Comparison of ENCODE assay signal across 10 cellular contexts in the genomic region with DNA sequence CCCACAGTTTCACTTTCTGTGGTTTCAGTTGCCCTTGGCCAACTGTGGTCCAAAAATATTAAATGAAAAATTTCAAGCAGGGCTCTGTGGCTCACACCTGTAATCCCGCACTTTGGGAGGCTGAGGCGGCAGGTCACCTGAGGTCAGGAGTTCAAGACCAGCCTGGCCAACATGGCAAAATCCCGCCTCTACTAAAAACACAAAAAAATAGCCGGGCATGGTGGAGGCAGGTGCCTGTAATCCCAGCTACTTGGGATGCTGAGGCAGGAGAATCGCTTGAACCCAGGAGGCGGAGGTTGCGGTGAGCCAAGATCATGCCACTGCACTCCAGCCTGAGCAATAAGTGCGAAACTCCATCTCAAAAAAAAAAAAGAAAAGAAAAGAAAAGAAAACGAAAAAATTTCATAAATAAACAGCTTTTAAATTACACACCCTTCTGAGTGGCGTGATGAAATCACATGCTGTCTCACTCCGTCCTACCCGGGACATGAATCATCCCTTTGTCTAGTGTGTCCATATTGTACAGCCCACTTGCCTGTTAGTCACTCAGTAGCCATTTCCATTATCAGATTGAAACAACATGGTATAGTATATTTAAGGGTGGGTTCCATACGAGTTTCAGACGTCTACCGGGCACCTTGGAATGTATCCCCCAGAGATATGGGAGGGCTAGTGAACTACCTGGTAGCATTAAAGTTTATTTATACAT. TPM values are rescaled to one million over a fixed set of nuclear protein-coding genes. Genes with fewer than 3 reads are reported as not detected.
DNase-seq lines count a peak whose midpoint lies in the region; ATAC-seq and TF ChIP-seq lines count a peak whose summit lies in the region.
"Had no signal": no experiment of that assay in that cellular context is flagged by ENCODE, and none has a peak within 500 bp of the region (broad histone marks: within the 10 kb centered on the region; RNA-seq: fewer than 3 reads in every experiment).

No MANE protein-coding gene starts in this region.

- no peak for TF ChIP-seq CTCF in hepatocyte (IDR thresholded peaks at IDR 0.05; ENCODE audit: poor library complexity)

- H3K27ac ChIP-seq in hepatocyte (peak overlapping the region; percentile 84), temporal lobe (ENCODE audit: low read depth, low read length) (peak overlapping the region; percentile 82)

- H3K9me2 ChIP-seq in hepatocyte (replicated peaks; ENCODE audit: insufficient read depth), result no peaks in the 10 kb centered on the region

- H3K9me3 Mint-ChIP-seq in activated naive CD4-positive, alpha-beta T cell treated with anti-CD3 and anti-CD28 coated beads, Interleukin-2, amount 50 U/mL, for 72 hours, result no peaks in the 10 kb centered on the region
- no peaks in the 10 kb centered on the region for H3K9me3 Mint-ChIP-seq in activated CD4-positive, alpha-beta memory T cell treated with anti-CD3 and anti-CD28 coated beads, Interleukin-2, amount 10 ng/mL, durations not matched to agents 7 days and 5 days
- H3K9me3 Mint-ChIP-seq: stimulated activated naive CD8-positive, alpha-beta T cell treated with anti-CD3 and anti-CD28 coated beads, Interleukin-15, amount 100 ng/mL, for 72 hours had no signal

- no peak overlapping the region for H3K4me3 ChIP-seq in hepatocyte

- no peaks in the 10 kb centered on the region for H3K27me3 ChIP-seq in hepatocyte

- H3K4me1 ChIP-seq in hepatocyte (ENCODE audit: insufficient read depth), result peaks cover 41% of the 10 kb centered on the region

- peak; percentile 83 for DNase-seq in HS-27A (ENCODE audit: low read depth)
- peak; percentile 93 for DNase-seq in amniotic epithelial cell (ENCODE audit: low read depth)
- peak; percentile 48 for DNase-seq in hepatocyte (ENCODE audit: low spot score)
- no peak for DNase-seq in activated naive CD4-positive, alpha-beta T cell treated with anti-CD3 and anti-CD28 coated beads, Interleukin-2, amount 50 U/mL, for 72 hours (ENCODE audit: low spot score in 2 of 2)
- no peak for DNase-seq in activated CD4-positive, alpha-beta memory T cell treated with anti-CD3 and anti-CD28 coated beads, Interleukin-2, amount 10 ng/mL, durations not matched to agents 7 days and 5 days
- DNase-seq in OCI-M2 (lab: John Stamatoyannopoulos, UW; ENCODE audit: unreplicated experiment), result no peak
- DNase-seq: activated CD4-positive, alpha-beta T cell treated with anti-CD3 and anti-CD28 coated beads, Interleukin-2, amount 50 U/mL, for 1 hour; stimulated activated naive CD8-positive, alpha-beta T cell treated with anti-CD3 and anti-CD28 coated beads, Interleukin-15, amount 100 ng/mL, for 72 hours had no signal

- peak overlapping the region; percentile 62 for H3K4me2 ChIP-seq in hepatocyte

- peaks cover 5% of the 10 kb centered on the region for H3K27me3 Mint-ChIP-seq in activated CD4-positive, alpha-beta memory T cell treated with anti-CD3 and anti-CD28 coated beads, Interleukin-2, amount 10 ng/mL, durations not matched to agents 7 days and 5 days
- H3K27me3 Mint-ChIP-seq: stimulated activated naive CD8-positive, alpha-beta T cell treated with anti-CD3 and anti-CD28 coated beads, Interleukin-15, amount 100 ng/mL, for 72 hours had no signal

- POLR2A ChIA-PET in activated CD4-positive, alpha-beta memory T cell treated with anti-CD3 and anti-CD28 coated beads, Interleukin-2, amount 10 ng/mL, durations not matched to agents 7 days and 5 days (lab: Charles Lee), result no interaction called here

- H3K9me3 ChIP-seq in hepatocyte (ENCODE audit: low read depth), result no peaks in the 10 kb centered on the region

- ATAC-seq in activated naive CD4-positive, alpha-beta T cell treated with anti-CD3 and anti-CD28 coated beads, Interleukin-2, amount 50 U/mL, for 72 hours, result no peak
- no peak for ATAC-seq in GM21423 (IDR thresholded peaks at IDR 0.05; ENCODE audit: unreplicated experiment)
- ATAC-seq: stimulated activated naive CD8-positive, alpha-beta T cell treated with anti-CD3 and anti-CD28 coated beads, Interleukin-15, amount 100 ng/mL, for 72 hours had no signal

- H3K36me3 ChIP-seq in hepatocyte (replicated peaks; ENCODE audit: insufficient read depth, low read depth), result no peaks in the 10 kb centered on the region

- no peaks in the 10 kb centered on the region for H3K4me1 Mint-ChIP-seq in activated CD4-positive, alpha-beta memory T cell treated with anti-CD3 and anti-CD28 coated beads, Interleukin-2, amount 10 ng/mL, durations not matched to agents 7 days and 5 days
- H3K4me1 Mint-ChIP-seq: stimulated activated naive CD8-positive, alpha-beta T cell treated with anti-CD3 and anti-CD28 coated beads, Interleukin-15, amount 100 ng/mL, for 72 hours had no signal

- no peaks in the 10 kb centered on the region for H3K36me3 Mint-ChIP-seq in activated naive CD4-positive, alpha-beta T cell treated with anti-CD3 and anti-CD28 coated beads, Interleukin-2, amount 50 U/mL, for 72 hours
- H3K36me3 Mint-ChIP-seq in activated CD4-positive, alpha-beta memory T cell treated with anti-CD3 and anti-CD28 coated beads, Interleukin-2, amount 10 ng/mL, durations not matched to agents 7 days and 5 days (ENCODE audit: low read depth), result no peaks in the 10 kb centered on the region

- H4K20me1 ChIP-seq in hepatocyte (ENCODE audit: insufficient read depth, poor library complexity, severe bottlenecking), result no peaks in the 10 kb centered on the region

- CTCF ChIA-PET in activated CD4-positive, alpha-beta memory T cell treated with anti-CD3 and anti-CD28 coated beads, Interleukin-2, amount 10 ng/mL, durations not matched to agents 7 days and 5 days (lab: Charles Lee), result no interaction called here

- no peak overlapping the region for H2AFZ ChIP-seq in hepatocyte

- H3K79me2 ChIP-seq in hepatocyte, result peaks cover 83% of the 10 kb centered on the region

- 86% methylated on average over 15 of the region's 15 CpGs for WGBS in hepatocyte (ENCODE audit: low lambda C conversion rate, missing lambda C conversion rate)

- H3K4me3 Mint-ChIP-seq in activated CD4-positive, alpha-beta memory T cell treated with anti-CD3 and anti-CD28 coated beads, Interleukin-2, amount 10 ng/mL, durations not matched to agents 7 days and 5 days, result no peak overlapping the region
- H3K4me3 Mint-ChIP-seq: stimulated activated naive CD8-positive, alpha-beta T cell treated with anti-CD3 and anti-CD28 coated beads, Interleukin-15, amount 100 ng/mL, for 72 hours had no signal

- H3K27ac Mint-ChIP-seq in activated naive CD4-positive, alpha-beta T cell treated with anti-CD3 and anti-CD28 coated beads, Interleukin-2, amount 50 U/mL, for 72 hours, result no peak overlapping the region
- H3K27ac Mint-ChIP-seq in activated CD4-positive, alpha-beta memory T cell treated with anti-CD3 and anti-CD28 coated beads, Interleukin-2, amount 10 ng/mL, durations not matched to agents 7 days and 5 days, result no peak overlapping the region
- H3K27ac Mint-ChIP-seq: stimulated activated naive CD8-positive, alpha-beta T cell treated with anti-CD3 and anti-CD28 coated beads, Interleukin-15, amount 100 ng/mL, for 72 hours had no signal

RNA-seq across cellular contexts. Expression of gene PTPRK, which starts 11.7 kb away (rescaled TPM):
- total RNA-seq in hepatocyte (78.5 and 80.2 TPM in 2 replicates), temporal lobe (127 TPM)
- polyA plus RNA-seq in hepatocyte, result 42.0 and 43.1 TPM in 2 replicates
- total RNA-seq in activated naive CD4-positive, alpha-beta T cell treated with anti-CD3 and anti-CD28 coated beads, Interleukin-2, amount 50 U/mL, for 72 hours, result 1 to 10 TPM; 3.2 to 5.1 TPM
- under 1 TPM; 0.50 to 0.53 TPM for total RNA-seq in activated CD4-positive, alpha-beta memory T cell treated with anti-CD3 and anti-CD28 coated beads, Interleukin-2, amount 10 ng/mL, durations not matched to agents 7 days and 5 days

Comparison
In these comparisons a context has a peak if more than half of its experiments do, and no peak if none do; other contexts are left out.
1. DNase-seq: peak in HS-27A (single experiment), amniotic epithelial cell (single experiment) and hepatocyte (single experiment); none in activated naive CD4-positive, alpha-beta T cell treated with anti-CD3 and anti-CD28 coated beads, Interleukin-2, amount 50 U/mL, for 72 hours (0 of 2), activated CD4-positive, alpha-beta memory T cell treated with anti-CD3 and anti-CD28 coated beads, Interleukin-2, amount 10 ng/mL, durations not matched to agents 7 days and 5 days (single experiment) and OCI-M2 (single experiment).
2. RNA of gene PTPRK, which starts 11.7 kb away (total RNA-seq): 127 TPM in temporal lobe (single experiment) and 78.5 to 80.2 TPM in hepatocyte; 3.2 to 5.1 TPM in activated naive CD4-positive, alpha-beta T cell treated with anti-CD3 and anti-CD28 coated beads, Interleukin-2, amount 50 U/mL, for 72 hours and 0.50 to 0.53 TPM in activated CD4-positive, alpha-beta memory T cell treated with anti-CD3 and anti-CD28 coated beads, Interleukin-2, amount 10 ng/mL, durations not matched to agents 7 days and 5 days; every median in the first group is over 10 times any median in the second.